Comparison of ENCODE assay signal across 8 cellular contexts in the genomic region with DNA sequence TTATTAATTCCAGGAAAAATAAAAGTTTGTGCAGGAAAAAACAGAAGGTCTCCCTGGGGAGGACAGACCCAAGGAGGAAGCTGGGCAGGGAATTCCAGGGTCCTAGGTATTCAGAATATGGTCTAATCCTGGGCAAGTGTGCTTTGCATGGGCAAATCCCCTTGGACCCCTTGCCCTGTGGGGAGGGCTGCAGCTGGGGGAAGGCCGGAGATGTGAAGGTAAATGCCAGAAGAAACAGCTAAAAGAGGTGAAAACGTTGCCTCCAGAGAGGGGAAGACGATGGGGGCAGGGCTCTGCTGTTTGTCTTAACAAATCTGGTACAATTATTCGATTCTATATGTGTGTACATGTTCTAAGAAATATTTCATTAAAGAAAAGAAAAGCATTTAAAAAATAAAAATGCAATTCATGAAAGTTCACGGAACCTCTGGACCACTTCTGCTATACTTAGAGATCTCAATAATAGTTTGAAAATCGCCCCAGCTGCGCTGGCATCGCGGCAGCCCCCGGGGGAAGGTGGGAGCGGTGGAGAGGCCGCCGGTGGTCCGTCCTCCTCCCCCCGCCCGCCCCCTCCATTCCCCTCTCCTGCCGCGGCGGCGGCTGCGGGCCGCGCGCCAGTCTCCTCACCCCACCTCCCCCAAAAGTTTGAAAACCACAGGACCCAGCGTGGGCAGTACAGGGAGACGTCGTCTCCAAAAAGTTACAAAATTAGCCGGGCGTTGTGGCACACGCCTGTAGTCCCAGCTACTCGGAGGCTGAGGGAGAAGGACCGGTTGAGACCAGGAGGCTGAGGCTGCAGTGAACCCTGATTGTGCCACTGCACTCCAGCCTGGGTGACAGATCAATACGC. TPM values are rescaled to one million over a fixed set of nuclear protein-coding genes. Genes with fewer than 3 reads are reported as not detected.
A peak's percentile ranks its signal among the peaks of the same experiment; 100 is the strongest.
DNase-seq lines count a peak whose midpoint lies in the region; ATAC-seq and TF ChIP-seq lines count a peak whose summit lies in the region.

No MANE protein-coding gene starts in this region.

- peaks cover 13% of the 10 kb centered on the region for H3K27me3 ChIP-seq in neural progenitor cell

- peaks cover 14% of the 10 kb centered on the region for H3K27me3 Mint-ChIP-seq in neural progenitor cell (ENCODE audit: insufficient read depth, low read depth)

- H3K4me2 ChIP-seq in neural progenitor cell, result peak overlapping the region; percentile 91

- H2AFZ ChIP-seq in neural progenitor cell (replicated peaks), result peak overlapping the region; percentile 90

- H3K36me3 ChIP-seq in ES-I3 (ENCODE audit: insufficient read depth, low read length) (no peaks in the 10 kb centered on the region), neural progenitor cell (no peaks in the 10 kb centered on the region)

- H3K9me3 Mint-ChIP-seq in neural progenitor cell, result no peaks in the 10 kb centered on the region

- H3F3A ChIP-seq in neural progenitor cell (ENCODE audit: low read depth), result peaks cover 42% of the 10 kb centered on the region

- no peak for TF ChIP-seq CTCF in LNCaP clone FGC (IDR thresholded peaks at IDR 0.05; ENCODE audit: control insufficient read depth, extremely low read depth, insufficient read depth)
- no peak for TF ChIP-seq CTCF in neural progenitor cell (IDR thresholded peaks at IDR 0.05)

- DNase-seq in LNCaP clone FGC (ENCODE audit: low read depth) (no peak), ecto neural progenitor cell (ENCODE audit: low spot score) (peak; percentile 49), neural progenitor cell (ENCODE audit: low spot score) (no peak), SHP77 treated with DMSO at 0.1 percent for 48 hours (lab: John Stamatoyannopoulos, UW) (no peak), cerebellar nuclear complex (lab: John Stamatoyannopoulos, UW) (no peak)
- DNase-seq in stimulated activated CD4-positive, alpha-beta T cell treated with anti-CD3 and anti-CD28 coated beads, Interleukin-1b, Interleukin-23, amount 100 ng/mL, for 48 hours, result no peak

- no peaks in the 10 kb centered on the region for H3K36me3 Mint-ChIP-seq in neural progenitor cell

- peak overlapping the region; percentile 92 for H3K4me3 Mint-ChIP-seq in neural progenitor cell

- ATAC-seq in HG02588 (IDR thresholded peaks at IDR 0.05; ENCODE audit: unreplicated experiment), result no peak

- peak overlapping the region; percentile 79; the same call in 1 of the 2 replicates for H3K9ac ChIP-seq in ES-I3 (ENCODE audit: low read depth, low read length)
- H3K9ac ChIP-seq in neural progenitor cell, result no peak overlapping the region

- H4K20me1 ChIP-seq in neural progenitor cell (ENCODE audit: low read depth), result no peaks in the 10 kb centered on the region

- H3K4me3 ChIP-seq in LNCaP clone FGC (ENCODE audit: low read depth, low read length) (peak overlapping the region; percentile 70), neural progenitor cell (peak overlapping the region; percentile 77)

- peaks cover 7% of the 10 kb centered on the region; the same call in 1 of the 2 replicates for H3K4me1 ChIP-seq in ES-I3 (ENCODE audit: insufficient read depth, low read length)
- peaks cover 12% of the 10 kb centered on the region for H3K4me1 ChIP-seq in neural progenitor cell

- no peaks in the 10 kb centered on the region for H3K79me2 ChIP-seq in neural progenitor cell (ENCODE audit: low read depth)

- H3K27ac Mint-ChIP-seq in neural progenitor cell, result no peak overlapping the region

- no peak overlapping the region for H3K27ac ChIP-seq in neural progenitor cell

- H3K9me3 ChIP-seq in ES-I3 (ENCODE audit: control insufficient read depth, insufficient read depth, low read length) (no peaks in the 10 kb centered on the region), neural progenitor cell (ENCODE audit: low read depth) (no peaks in the 10 kb centered on the region)

- peaks cover 24% of the 10 kb centered on the region for H3K4me1 Mint-ChIP-seq in neural progenitor cell

RNA-seq across cellular contexts. Expression of a gene that starts 1.5 kb away (rescaled TPM):
- 18.1 and 30.5 TPM in 2 replicates for total RNA-seq in neural progenitor cell (ENCODE audit: low replicate concordance)

RNA-seq across cellular contexts. Expression of a gene that starts 16.4 kb away (rescaled TPM):
- 0.25 TPM in 1 of 2 replicates, not detected in the other for total RNA-seq in neural progenitor cell (ENCODE audit: low replicate concordance)

RNA-seq across cellular contexts. Expression of a gene that starts 53.9 kb away (rescaled TPM):
- total RNA-seq in neural progenitor cell (ENCODE audit: low replicate concordance), result 62.4 and 91.5 TPM in 2 replicates
